ENCODE assay signal across 5 cellular contexts in the genomic region with DNA sequence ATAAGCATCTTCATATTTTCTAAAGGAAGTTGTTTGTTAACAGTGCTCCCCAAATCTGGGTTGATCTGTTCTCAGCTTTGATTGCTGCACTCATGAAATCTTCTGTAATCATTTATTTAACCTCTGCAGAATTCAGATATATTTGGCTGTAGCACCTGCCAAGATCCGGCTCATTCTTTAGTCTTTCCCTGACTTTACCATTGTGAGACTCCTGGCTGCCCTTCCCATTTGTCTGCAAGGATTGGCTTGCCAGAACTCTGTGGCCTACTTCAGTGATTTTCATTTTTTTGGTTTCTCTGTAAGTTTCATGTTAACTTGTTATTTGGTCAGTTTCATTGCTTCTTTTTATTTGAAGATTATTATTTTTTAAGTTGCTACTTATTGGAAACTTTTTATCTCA.
"Had no signal": no experiment of that assay in that cellular context is flagged by ENCODE, and none has a peak within 500 bp of the region (broad histone marks: within the 10 kb centered on the region; RNA-seq: fewer than 3 reads in every experiment).

No MANE protein-coding gene starts in this region.

- ATAC-seq: HCT116 had no signal

- DNase-seq: GOT3, H7 had no signal

- H3K4me3 ChIP-seq: GM23248, HAP-1 had no signal
